In the genomic region with DNA sequence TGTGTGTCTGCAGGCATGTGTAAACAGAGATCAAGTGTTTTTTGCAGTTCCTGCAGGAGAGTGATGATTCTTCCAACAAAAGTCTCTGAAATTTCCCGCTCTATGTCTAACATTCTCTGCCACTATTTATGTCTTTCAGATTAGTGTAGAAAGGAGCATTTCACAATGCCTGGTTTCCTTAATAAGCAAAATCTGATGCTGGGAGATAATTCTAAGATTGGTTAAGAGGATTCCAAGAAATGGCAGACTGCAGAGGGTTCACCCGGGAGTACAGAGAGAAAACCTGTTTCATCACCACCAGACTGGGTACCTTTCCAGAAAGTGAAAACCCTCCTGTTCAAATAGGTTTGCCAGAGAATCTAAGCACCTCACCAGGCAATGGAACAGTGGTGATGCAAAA, we compare ENCODE assay signal across 30 cellular contexts.
"Had no signal": no experiment of that assay in that cellular context is flagged by ENCODE, and none has a peak within 500 bp of the region (broad histone marks: within the 10 kb centered on the region; RNA-seq: fewer than 3 reads in every experiment).

No MANE protein-coding gene starts in this region.

- H3K27ac Mint-ChIP-seq: endodermal cell; memory B cell; naive B cell; natural killer cell treated with Interleukin-12 subunit alpha and Interleukin-12 subunit beta and Interleukin-15 and Interleukin-18, amount 100 ng/mL, for 72 hours; progenitor cell of endocrine pancreas; stimulated activated naive CD8-positive, alpha-beta T cell treated with anti-CD3 and anti-CD28 coated beads, Interleukin-15, amount 100 ng/mL, for 72 hours had no signal

- ATAC-seq: gastrocnemius medialis; left lobe of liver; mucosa of descending colon; natural killer cell treated with Interleukin-12 subunit alpha and Interleukin-12 subunit beta and Interleukin-15 and Interleukin-18, amount 100 ng/mL, for 72 hours; right lobe of liver; stimulated activated naive CD8-positive, alpha-beta T cell treated with anti-CD3 and anti-CD28 coated beads, Interleukin-15, amount 100 ng/mL, for 72 hours had no signal

- DNase-seq: cerebellar nuclear complex; dorsolateral prefrontal cortex; effector CD4-positive, alpha-beta T cell; endodermal cell; foreskin fibroblast; gastrocnemius medialis; head of caudate nucleus; kidney; mucosa of descending colon; naive B cell; right lobe of liver; stimulated activated CD4-positive, alpha-beta T cell treated with anti-CD3 and anti-CD28 coated beads, Interleukin-12 subunit alpha, Interleukin-12 subunit beta, amount 100 ng/mL, for 4 hours; stimulated activated CD4-positive, alpha-beta T cell treated with anti-CD3 and anti-CD28 coated beads, Interleukin-1b, Interleukin-23, amount 100 ng/mL, for 48 hours; stimulated activated CD4-positive, alpha-beta T cell treated with anti-CD3 and anti-CD28 coated beads, Interleukin-4, amount 100 ng/mL, for 1 hour; stimulated activated CD8-positive, alpha-beta memory T cell treated with anti-CD3 and anti-CD28 coated beads, Interleukin-4, amount 100 ng/mL, for 48 hours; stimulated activated naive CD4-positive, alpha-beta T cell; stimulated activated naive CD8-positive, alpha-beta T cell treated with anti-CD3 and anti-CD28 coated beads, Interleukin-15, amount 100 ng/mL, for 72 hours; upper lobe of left lung had no signal

- H3K4me3 Mint-ChIP-seq: endodermal cell; memory B cell; naive B cell; natural killer cell treated with Interleukin-12 subunit alpha and Interleukin-12 subunit beta and Interleukin-15 and Interleukin-18, amount 100 ng/mL, for 72 hours; neural crest cell; stimulated activated naive CD8-positive, alpha-beta T cell treated with anti-CD3 and anti-CD28 coated beads, Interleukin-15, amount 100 ng/mL, for 72 hours had no signal

- H3K4me1 ChIP-seq: esophagus muscularis mucosa, gastrocnemius medialis, right lobe of liver, upper lobe of left lung had no signal

- H3K27me3 Mint-ChIP-seq: memory B cell; natural killer cell treated with Interleukin-12 subunit alpha and Interleukin-12 subunit beta and Interleukin-15 and Interleukin-18, amount 100 ng/mL, for 72 hours; stimulated activated naive CD8-positive, alpha-beta T cell treated with anti-CD3 and anti-CD28 coated beads, Interleukin-15, amount 100 ng/mL, for 72 hours had no signal

- H3K36me3 Mint-ChIP-seq: natural killer cell treated with Interleukin-12 subunit alpha and Interleukin-12 subunit beta and Interleukin-15 and Interleukin-18, amount 100 ng/mL, for 72 hours had no signal

- H3K9me3 ChIP-seq: esophagus muscularis mucosa, gastrocnemius medialis, mucosa of descending colon, neutrophil, right lobe of liver, suprapubic skin, tibial artery, upper lobe of left lung had no signal

- H3K4me1 Mint-ChIP-seq: naive B cell had no signal

- H3K27ac ChIP-seq: dorsolateral prefrontal cortex, esophagus muscularis mucosa, gastrocnemius medialis, neutrophil, parathyroid adenoma, right lobe of liver, suprapubic skin, upper lobe of left lung had no signal

- H3K9me3 Mint-ChIP-seq: endodermal cell; memory B cell; natural killer cell treated with Interleukin-12 subunit alpha and Interleukin-12 subunit beta and Interleukin-15 and Interleukin-18, amount 100 ng/mL, for 72 hours; neural crest cell; stimulated activated naive CD8-positive, alpha-beta T cell treated with anti-CD3 and anti-CD28 coated beads, Interleukin-15, amount 100 ng/mL, for 72 hours had no signal

- H3K79me2 ChIP-seq: parathyroid adenoma had no signal

- H3K36me3 ChIP-seq: esophagus muscularis mucosa, gastrocnemius medialis, neutrophil, right lobe of liver, suprapubic skin, tibial artery, upper lobe of left lung had no signal

- H3K27me3 ChIP-seq: dorsolateral prefrontal cortex, esophagus muscularis mucosa, gastrocnemius medialis, neutrophil, right lobe of liver, suprapubic skin, tibial artery, upper lobe of left lung had no signal

- H3K4me3 ChIP-seq: dorsolateral prefrontal cortex, esophagus muscularis mucosa, gastrocnemius medialis, lung, mucosa of descending colon, right lobe of liver, smooth muscle cell, suprapubic skin, tibial artery, upper lobe of left lung had no signal

- H3K4me2 ChIP-seq: smooth muscle cell had no signal

- H2AFZ ChIP-seq: parathyroid adenoma had no signal
